ENCODE assay signal across 13 cellular contexts in the genomic region with DNA sequence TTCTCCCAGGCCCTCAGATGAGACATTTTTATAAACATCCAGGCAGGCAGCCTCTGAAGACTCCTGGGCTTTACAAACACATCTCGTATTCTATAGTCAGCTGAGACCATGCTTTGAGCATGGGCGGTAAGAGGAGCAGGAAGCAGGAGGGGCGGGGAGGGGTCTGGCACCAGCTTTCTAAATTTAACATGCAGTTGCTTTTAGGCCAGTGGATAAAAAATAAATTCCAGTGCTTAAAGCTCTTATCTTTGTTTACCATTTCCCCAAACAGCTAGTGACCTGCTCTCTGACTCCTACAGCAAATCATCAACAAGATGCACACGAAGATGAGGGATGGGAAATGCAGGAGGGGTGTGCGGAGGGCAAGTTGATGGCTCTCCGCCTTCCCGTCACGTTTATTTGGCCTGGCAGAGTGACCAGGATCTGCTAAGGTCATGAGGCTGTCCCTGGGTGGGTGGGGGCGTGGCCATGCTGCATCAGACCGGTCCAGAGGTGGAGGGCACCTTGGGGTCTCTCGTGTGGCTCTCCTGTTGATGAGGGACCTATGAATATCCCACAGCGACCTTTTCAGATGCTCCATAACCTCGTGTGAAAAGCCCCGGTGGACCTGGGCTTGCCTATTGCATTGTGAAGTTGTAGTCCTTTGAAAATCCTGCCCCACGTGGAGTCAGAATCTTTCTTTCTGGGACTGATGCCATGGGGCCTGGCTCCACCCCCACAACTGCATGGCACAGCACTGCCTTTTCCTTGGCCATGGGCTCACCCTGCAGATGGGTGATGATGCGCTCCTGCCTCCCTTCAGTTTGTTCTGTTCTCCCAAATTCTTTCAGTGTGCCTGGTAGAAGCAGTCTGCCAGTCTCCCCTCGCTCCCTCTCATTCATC.
DNase-seq lines count a peak whose midpoint lies in the region; ATAC-seq, FAIRE-seq and TF ChIP-seq lines count a peak whose summit lies in the region.
"Had no signal": no experiment of that assay in that cellular context is flagged by ENCODE, and none has a peak within 500 bp of the region (broad histone marks: within the 10 kb centered on the region; RNA-seq: fewer than 3 reads in every experiment).

No MANE protein-coding gene starts in this region.

- WGBS in A549 (ENCODE audit: missing lambda C conversion rate): 64% methylated on average over 17 of the region's 17 CpGs
- WGBS in mesodermal cell (ENCODE audit: insufficient coverage in 2 of 2), 2 experiments: 83 to 84% methylated on average over 12 to 14 of the region's 17 CpGs

- H3K9me3 ChIP-seq in A549 (no peaks in the 10 kb centered on the region), MG63 (no peaks in the 10 kb centered on the region), mesodermal cell (ENCODE audit: control insufficient read depth, low read length) (no peaks in the 10 kb centered on the region)

- no peak for FAIRE-seq in A549 (lab: Jason Lieb, UNC)
- FAIRE-seq: kidney, small intestine had no signal

- H3K4me2 ChIP-seq in A549: peak overlapping the region; percentile 19; the same call in 1 of the 3 replicates

- no peak overlapping the region for H3K4me3 Mint-ChIP-seq in activated T-cell treated with anti-CD3 and anti-CD28 coated beads, Interleukin-2, amount 50 U/mL, for 72 hours
- H3K4me3 Mint-ChIP-seq: CD4-positive, CD25-positive, alpha-beta regulatory T cell had no signal

- CTCF ChIA-PET in A549 (lab: Yijun Ruan, JAX): interaction anchor here (0.8 to 3.7 kb wide), 7 partner anchors 8 to 367 kb away, joined by 3 to 32 read pairs (median 4); partner anchors contain the start of gene HIPK2

- H3K27ac Mint-ChIP-seq in activated T-cell treated with anti-CD3 and anti-CD28 coated beads, Interleukin-2, amount 50 U/mL, for 72 hours: no peak overlapping the region
- H3K27ac Mint-ChIP-seq: CD4-positive, CD25-positive, alpha-beta regulatory T cell had no signal

- ATAC-seq in A549 (peak; percentile 49 to 65; a peak in 3 of 6 replicates), HG03045 (IDR thresholded peaks at IDR 0.05; ENCODE audit: unreplicated experiment) (no peak), omental fat pad (ENCODE audit: low FRiP score) (no peak)
- no peak for ATAC-seq in activated T-cell treated with anti-CD3 and anti-CD28 coated beads, Interleukin-2, amount 50 U/mL, for 72 hours (replicated peaks in 1 of 2)

- H3K9me3 Mint-ChIP-seq in activated T-cell treated with anti-CD3 and anti-CD28 coated beads, Interleukin-2, amount 50 U/mL, for 72 hours: no peaks in the 10 kb centered on the region
- H3K9me3 Mint-ChIP-seq: CD4-positive, CD25-positive, alpha-beta regulatory T cell had no signal

- no peaks in the 10 kb centered on the region for H3K36me3 ChIP-seq in MG63
- H3K36me3 ChIP-seq in mesodermal cell (ENCODE audit: control insufficient read depth, insufficient read depth, low read length): no peaks in the 10 kb centered on the region

- H3K4me3 ChIP-seq in A549 (no peak overlapping the region), MG63 (no peak overlapping the region), epithelial cell of esophagus (ENCODE audit: low read length) (no peak overlapping the region), mesodermal cell (ENCODE audit: extremely low read depth, insufficient read depth, low read length, poor library complexity, severe bottlenecking) (no peak overlapping the region)

- TF ChIP-seq RAD21 in A549 (conservative IDR thresholded peaks at IDR 0.05 in 1 of 2, IDR thresholded peaks at IDR 0.05 in 1 of 2): 0 out of 5 replicates have a peak, but pooled peaks of 1 of the 2 experiments have one; percentile 14

- no peaks in the 10 kb centered on the region for H3K36me3 Mint-ChIP-seq in activated T-cell treated with anti-CD3 and anti-CD28 coated beads, Interleukin-2, amount 50 U/mL, for 72 hours (ENCODE audit: insufficient read depth in 2 of 2)
- H3K36me3 Mint-ChIP-seq: CD4-positive, CD25-positive, alpha-beta regulatory T cell had no signal

- no peak for TF ChIP-seq POLR2A in A549 (IDR thresholded peaks at IDR 0.05; ENCODE audit: low read length)

- no peaks in the 10 kb centered on the region for H3K27me3 Mint-ChIP-seq in activated T-cell treated with anti-CD3 and anti-CD28 coated beads, Interleukin-2, amount 50 U/mL, for 72 hours (ENCODE audit: low read depth)
- H3K27me3 Mint-ChIP-seq: CD4-positive, CD25-positive, alpha-beta regulatory T cell had no signal

- H3K27ac ChIP-seq in A549: peak overlapping the region; percentile 30 to 43; a peak in 2 of 6 replicates
- peak overlapping the region; percentile 36 for H3K27ac ChIP-seq in mesodermal cell (ENCODE audit: low read depth, low read length, severe bottlenecking)

- H3K4me1 ChIP-seq in A549 (peaks cover 17% of the 10 kb centered on the region), mesodermal cell (ENCODE audit: control insufficient read depth, insufficient read depth, low read length, poor library complexity, severe bottlenecking) (peaks cover 6% of the 10 kb centered on the region)

- no peaks in the 10 kb centered on the region for H3K27me3 ChIP-seq in MG63

- TF ChIP-seq CTCF in A549 (IDR thresholded peaks at IDR 0.05) (no peak), epithelial cell of esophagus (IDR thresholded peaks at IDR 0.05; ENCODE audit: insufficient read depth, low read depth, low read length, missing control alignments) (no peak), omental fat pad (IDR thresholded peaks at IDR 0.05) (no peak)

- POLR2A ChIA-PET in A549 (lab: Yijun Ruan, JAX): no interaction called here

- TF ChIP-seq EP300 in A549 (IDR thresholded peaks at IDR 0.05): no peak

- H3K4me1 Mint-ChIP-seq in activated T-cell treated with anti-CD3 and anti-CD28 coated beads, Interleukin-2, amount 50 U/mL, for 72 hours (ENCODE audit: low read depth): no peaks in the 10 kb centered on the region
- H3K4me1 Mint-ChIP-seq: CD4-positive, CD25-positive, alpha-beta regulatory T cell had no signal

- DNase-seq in A549 (ENCODE audit: low read depth in 1 of 2, low spot score in 1 of 2): no peak
- DNase-seq in MG63: peak; percentile 72
- peak; percentile 24 for DNase-seq in epithelial cell of esophagus (ENCODE audit: low read depth)
- DNase-seq in activated T-cell treated with anti-CD3 and anti-CD28 coated beads, Interleukin-2, amount 50 U/mL, for 72 hours: no peak
- DNase-seq in omental fat pad (ENCODE audit: low spot score): no peak
- DNase-seq in NCI-H82 (lab: John Stamatoyannopoulos, UW): no peak
- DNase-seq: CD4-positive, CD25-positive, alpha-beta regulatory T cell; H7; kidney; NCI-H2081 treated with DMSO at 0.1 percent for 48 hours; small intestine had no signal

TF ChIP-seq in A549, 52 proteins besides CTCF, POLR2A, EP300 and RAD21:
- TF ChIP-seq HOXB13 (CRISPR knock-in tag; IDR thresholded peaks at IDR 0.05; ENCODE audit: low read depth) (no peak), MAZ (IDR thresholded peaks at IDR 0.05; ENCODE audit: borderline replicate concordance, low read depth, low read length) (no peak), NPAS2 (CRISPR knock-in tag; IDR thresholded peaks at IDR 0.05; ENCODE audit: borderline replicate concordance) (no peak), CEBPB (IDR thresholded peaks at IDR 0.05) (no peak), ESRRA (IDR thresholded peaks at IDR 0.05; ENCODE audit: borderline replicate concordance, low read length) (no peak), ZNF302 (CRISPR knock-in tag; IDR thresholded peaks at IDR 0.05) (no peak), KDM1A (IDR thresholded peaks at IDR 0.05; ENCODE audit: low read depth) (no peak), ZC3H11A (IDR thresholded peaks at IDR 0.05) (no peak)
- TF ChIP-seq, protein P1, sequence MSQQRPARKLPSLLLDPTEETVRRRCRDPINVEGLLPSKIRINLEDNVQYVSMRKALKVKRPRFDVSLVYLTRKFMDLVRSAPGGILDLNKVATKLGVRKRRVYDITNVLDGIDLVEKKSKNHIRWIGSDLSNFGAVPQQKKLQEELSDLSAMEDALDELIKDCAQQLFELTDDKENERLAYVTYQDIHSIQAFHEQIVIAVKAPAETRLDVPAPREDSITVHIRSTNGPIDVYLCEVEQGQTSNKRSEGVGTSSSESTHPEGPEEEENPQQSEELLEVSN (IDR thresholded peaks at IDR 0.05; ENCODE audit: borderline replicate concordance, low read depth): no peak
- TF ChIP-seq, protein P2, sequence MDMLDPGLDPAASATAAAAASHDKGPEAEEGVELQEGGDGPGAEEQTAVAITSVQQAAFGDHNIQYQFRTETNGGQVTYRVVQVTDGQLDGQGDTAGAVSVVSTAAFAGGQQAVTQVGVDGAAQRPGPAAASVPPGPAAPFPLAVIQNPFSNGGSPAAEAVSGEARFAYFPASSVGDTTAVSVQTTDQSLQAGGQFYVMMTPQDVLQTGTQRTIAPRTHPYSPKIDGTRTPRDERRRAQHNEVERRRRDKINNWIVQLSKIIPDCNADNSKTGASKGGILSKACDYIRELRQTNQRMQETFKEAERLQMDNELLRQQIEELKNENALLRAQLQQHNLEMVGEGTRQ (IDR thresholded peaks at IDR 0.05): no peak

Comparison
In these comparisons a context has a peak if more than half of its experiments do, and no peak if none do; other contexts are left out.
1. ATAC-seq: peak in A549 (2 of 2); none in HG03045 (single experiment), activated T-cell treated with anti-CD3 and anti-CD28 coated beads, Interleukin-2, amount 50 U/mL, for 72 hours (0 of 2) and omental fat pad (single experiment).
2. DNase-seq: peak in MG63 (single experiment) and epithelial cell of esophagus (single experiment); none in A549 (0 of 2), activated T-cell treated with anti-CD3 and anti-CD28 coated beads, Interleukin-2, amount 50 U/mL, for 72 hours (0 of 2), omental fat pad (single experiment) and NCI-H82 (single experiment).